28 cellular contexts compared by ENCODE assay signal in genomic region chr14:34380446-34380845, GRCh38.
"Had no signal": no experiment of that assay in that cellular context is flagged by ENCODE, and none has a peak within 500 bp of the region (broad histone marks: within the 10 kb centered on the region; RNA-seq: fewer than 3 reads in every experiment).

No MANE protein-coding gene starts in this region.

- H3K4me3 ChIP-seq: K562 had no signal

- H3K27ac Mint-ChIP-seq: activated CD4-positive, alpha-beta T cell treated with anti-CD3 and anti-CD28 coated beads, Interleukin-2, amount 10 ng/mL, durations not matched to agents 7 days and 5 days; activated CD8-positive, alpha-beta T cell treated with anti-CD3 and anti-CD28 coated beads, Interleukin-2, amount 10 ng/mL, durations not matched to agents 7 days and 5 days; activated naive CD4-positive, alpha-beta T cell treated with anti-CD3 and anti-CD28 coated beads, Interleukin-2, amount 50 U/mL, for 24 hours; activated naive CD8-positive, alpha-beta T cell treated with anti-CD3 and anti-CD28 coated beads, Interleukin-2, amount 10 ng/mL, durations not matched to agents 7 days and 5 days; activated T-cell treated with anti-CD3 and anti-CD28 coated beads, Interleukin-2, amount 50 U/mL, for 24 hours; activated T-helper 2 cell treated with anti-CD3 and anti-CD28 coated beads, Interferon-gamma antibody, Interleukin-2, Interleukin-4, amounts not matched to agents 10 μg/mL and 5 μg/mL and 100 μg/mL, durations not matched to agents 14 hours and 24 hours and 36 hours; T-cell; T-helper 17 cell had no signal

- H3K4me3 Mint-ChIP-seq: activated CD4-positive, alpha-beta T cell treated with anti-CD3 and anti-CD28 coated beads, Interleukin-2, amount 10 ng/mL, durations not matched to agents 7 days and 5 days; activated CD8-positive, alpha-beta T cell treated with anti-CD3 and anti-CD28 coated beads, Interleukin-2, amount 10 ng/mL, durations not matched to agents 7 days and 5 days; activated naive CD4-positive, alpha-beta T cell treated with anti-CD3 and anti-CD28 coated beads, Interleukin-2, amount 50 U/mL, for 24 hours; activated naive CD8-positive, alpha-beta T cell treated with anti-CD3 and anti-CD28 coated beads, Interleukin-2, amount 10 ng/mL, durations not matched to agents 7 days and 5 days; activated T-cell treated with anti-CD3 and anti-CD28 coated beads, Interleukin-2, amount 50 U/mL, for 24 hours; brain; T-cell; T-helper 17 cell had no signal

- DNase-seq: activated CD4-positive, alpha-beta T cell treated with anti-CD3 and anti-CD28 coated beads, Interleukin-2, amount 10 ng/mL, durations not matched to agents 7 days and 5 days; activated CD4-positive, alpha-beta T cell treated with anti-CD3 and anti-CD28 coated beads, Interleukin-2, amount 50 U/mL, for 48 hours; activated CD8-positive, alpha-beta T cell treated with anti-CD3 and anti-CD28 coated beads, Interleukin-2, amount 10 ng/mL, durations not matched to agents 7 days and 5 days; activated gamma-delta T cell; activated naive CD4-positive, alpha-beta T cell treated with Interleukin-2 at 50 U/mL for 16 hours; activated naive CD8-positive, alpha-beta T cell treated with anti-CD3 and anti-CD28 coated beads, Interleukin-2, amount 10 ng/mL, durations not matched to agents 7 days and 5 days; activated T-cell treated with anti-CD3 and anti-CD28 coated beads, Interleukin-2, amount 50 U/mL, for 24 hours; central memory CD4-positive, alpha-beta T cell; NCI-H1105 treated with DMSO at 0.1 percent for 48 hours; NCI-H1436; NCI-H1694; NCI-H1930; NCI-H2081 treated with DMSO at 0.1 percent for 48 hours; NCI-H226; NCI-H524 treated with DMSO at 0.1 percent for 48 hours; NCI-H748 treated with DMSO at 0.1 percent for 48 hours; NK-92 treated with Interleukin-12 subunit alpha and Interleukin-12 subunit beta, amount 100 ng/mL, for 24 hours; PC-3; SIG-M5; T-cell; T-helper 17 cell; T-helper 9 cell; WERI-Rb-1 had no signal

- H3K36me3 Mint-ChIP-seq: activated naive CD4-positive, alpha-beta T cell treated with anti-CD3 and anti-CD28 coated beads, Interleukin-2, amount 50 U/mL, for 24 hours; activated naive CD8-positive, alpha-beta T cell treated with anti-CD3 and anti-CD28 coated beads, Interleukin-2, amount 10 ng/mL, durations not matched to agents 7 days and 5 days; brain; T-cell had no signal

- H3K9me3 Mint-ChIP-seq: activated naive CD4-positive, alpha-beta T cell treated with anti-CD3 and anti-CD28 coated beads, Interleukin-2, amount 50 U/mL, for 24 hours; activated naive CD8-positive, alpha-beta T cell treated with anti-CD3 and anti-CD28 coated beads, Interleukin-2, amount 10 ng/mL, durations not matched to agents 7 days and 5 days; activated T-cell treated with anti-CD3 and anti-CD28 coated beads, Interleukin-2, amount 50 U/mL, for 24 hours; activated T-helper 2 cell treated with anti-CD3 and anti-CD28 coated beads, Interferon-gamma antibody, Interleukin-2, Interleukin-4, amounts not matched to agents 10 μg/mL and 5 μg/mL and 100 μg/mL, durations not matched to agents 14 hours and 24 hours and 36 hours; T-cell had no signal

- H3K4me1 Mint-ChIP-seq: activated CD4-positive, alpha-beta T cell treated with anti-CD3 and anti-CD28 coated beads, Interleukin-2, amount 10 ng/mL, durations not matched to agents 7 days and 5 days; activated naive CD4-positive, alpha-beta T cell treated with anti-CD3 and anti-CD28 coated beads, Interleukin-2, amount 50 U/mL, for 24 hours; activated naive CD8-positive, alpha-beta T cell treated with anti-CD3 and anti-CD28 coated beads, Interleukin-2, amount 10 ng/mL, durations not matched to agents 7 days and 5 days; T-cell; T-helper 17 cell had no signal

- H3K27ac ChIP-seq: RWPE1, WERI-Rb-1 had no signal

- ATAC-seq: activated CD8-positive, alpha-beta T cell treated with anti-CD3 and anti-CD28 coated beads, Interleukin-2, amount 10 ng/mL, durations not matched to agents 7 days and 5 days; K562; PC-3; T-cell; T-helper 17 cell had no signal

- H3K36me3 ChIP-seq: WERI-Rb-1 had no signal

- H3K27me3 Mint-ChIP-seq: activated naive CD8-positive, alpha-beta T cell treated with anti-CD3 and anti-CD28 coated beads, Interleukin-2, amount 10 ng/mL, durations not matched to agents 7 days and 5 days; brain had no signal
